In genomic region chr5:146877783-146878470, GRCh38 we compare ENCODE assay signal across 7 cellular contexts. TPM values are rescaled to one million over a fixed set of nuclear protein-coding genes. Genes with fewer than 3 reads are reported as not detected.
A peak's percentile ranks its signal among the peaks of the same experiment; 100 is the strongest.
DNase-seq lines count a peak whose midpoint lies in the region; ATAC-seq and TF ChIP-seq lines count a peak whose summit lies in the region.

No MANE protein-coding gene starts in this region.

- no peak overlapping the region for H3K27ac Mint-ChIP-seq in osteocyte (ENCODE audit: unreplicated experiment)

- H3K4me1 Mint-ChIP-seq in osteocyte (ENCODE audit: unreplicated experiment): peaks cover 12% of the 10 kb centered on the region

- peak overlapping the region; percentile 53; the same call in 1 of the 2 replicates for H3K9ac ChIP-seq in KMS-11

- H3K9me3 ChIP-seq in cardiac muscle cell (ENCODE audit: low read depth): no peaks in the 10 kb centered on the region

- H3K4me3 Mint-ChIP-seq in osteocyte (ENCODE audit: unreplicated experiment): peak overlapping the region; percentile 77

- H2AFZ ChIP-seq in KMS-11 (ENCODE audit: low read depth): peak overlapping the region; percentile 91

- H3K27me3 Mint-ChIP-seq in osteocyte (ENCODE audit: unreplicated experiment): peaks cover 53% of the 10 kb centered on the region

- peak; percentile 26 for DNase-seq in activated naive CD4-positive, alpha-beta T cell treated with Interleukin-2 at 50 U/mL for 16 hours
- DNase-seq in cardiac muscle cell (ENCODE audit: low read depth in 1 of 2, low spot score in 1 of 2) (peak; percentile 9 to 63), osteocyte (ENCODE audit: extremely low spot score, unreplicated experiment) (no peak), globus pallidus (ENCODE audit: low spot score) (no peak), NCI-H1436 (lab: John Stamatoyannopoulos, UW) (no peak)

- peak; percentile 36 for ATAC-seq in GM18502 (IDR thresholded peaks at IDR 0.05; ENCODE audit: poor library complexity, unreplicated experiment)

- no peaks in the 10 kb centered on the region for H3K36me3 Mint-ChIP-seq in osteocyte (ENCODE audit: unreplicated experiment)

- H3K4me1 ChIP-seq in KMS-11 (ENCODE audit: low read depth, poor library complexity, severe bottlenecking) (peaks cover 11% of the 10 kb centered on the region), cardiac muscle cell (ENCODE audit: low read depth) (peaks cover 19% of the 10 kb centered on the region)

- H3K4me3 ChIP-seq in KMS-11 (IDR thresholded peaks at IDR 0.05; ENCODE audit: insufficient read depth, low read depth, low read length): peak overlapping the region; percentile 16
- peak overlapping the region; percentile 76 for H3K4me3 ChIP-seq in cardiac muscle cell

- TF ChIP-seq CTCF in KMS-11 (conservative IDR thresholded peaks at IDR 0.05; ENCODE audit: low read depth, low read length) (no peak), cardiac muscle cell (IDR thresholded peaks at IDR 0.05; ENCODE audit: low read depth, low read length) (no peak), osteocyte (IDR thresholded peaks at IDR 0.05) (no peak)

- no peak overlapping the region for H3K27ac ChIP-seq in KMS-11
- no peak overlapping the region for H3K27ac ChIP-seq in cardiac muscle cell

- H3K36me3 ChIP-seq in KMS-11 (ENCODE audit: insufficient read depth): no peaks in the 10 kb centered on the region
- H3K36me3 ChIP-seq in cardiac muscle cell: no peaks in the 10 kb centered on the region

- no peaks in the 10 kb centered on the region for H3K79me2 ChIP-seq in KMS-11 (ENCODE audit: insufficient read depth, low read depth)

- H4K20me1 ChIP-seq in KMS-11 (ENCODE audit: insufficient read depth): no peaks in the 10 kb centered on the region

- H3K27me3 ChIP-seq in KMS-11 (ENCODE audit: insufficient read depth, low read depth): no peaks in the 10 kb centered on the region
- H3K27me3 ChIP-seq in cardiac muscle cell: peaks cover 49% of the 10 kb centered on the region

- no peaks in the 10 kb centered on the region for H3K9me3 Mint-ChIP-seq in osteocyte (ENCODE audit: unreplicated experiment)

- H3K4me2 ChIP-seq in KMS-11: peak overlapping the region; percentile 80

RNA-seq across cellular contexts. Expression of gene PPP2R2B, which starts 0.6 kb away (rescaled TPM):
- 14.1 and 21.1 TPM in 2 replicates for total RNA-seq in cardiac muscle cell
- polyA plus RNA-seq in cardiac muscle cell: 14.4 and 32.9 TPM in 2 replicates
- total RNA-seq in osteocyte: not detected in 2 replicates

Comparison
In these comparisons a context has a peak if more than half of its experiments do, and no peak if none do; other contexts are left out.
1. DNase-seq: peak in activated naive CD4-positive, alpha-beta T cell treated with Interleukin-2 at 50 U/mL for 16 hours (single experiment) and cardiac muscle cell (2 of 2); none in osteocyte (single experiment), globus pallidus (single experiment) and NCI-H1436 (single experiment).
2. RNA of gene PPP2R2B, which starts 0.6 kb away (total RNA-seq): 14.1 to 21.1 TPM in cardiac muscle cell; not detected in osteocyte; every median in the first group is over 10 times any median in the second.